21 cellular contexts compared by ENCODE assay signal in the genomic region with DNA sequence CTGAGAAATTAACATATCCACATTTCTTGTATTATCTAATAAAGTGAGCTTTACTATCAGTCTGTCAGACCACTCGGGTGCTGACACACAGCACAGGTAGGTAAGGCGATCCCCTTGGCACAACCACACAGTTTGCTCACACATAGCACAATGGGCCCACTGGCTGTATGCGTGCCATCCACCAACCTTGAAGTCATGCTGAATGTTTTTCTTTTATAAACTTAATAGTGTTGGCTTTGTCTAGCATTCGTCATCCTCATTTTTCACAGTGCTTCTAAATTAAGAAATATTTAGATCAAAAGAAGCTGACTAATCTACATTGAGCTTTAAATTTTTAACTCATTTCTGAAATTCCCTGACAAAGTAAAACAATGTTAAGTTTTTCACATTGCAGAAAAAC. TPM values are rescaled to one million over a fixed set of nuclear protein-coding genes. Genes with fewer than 3 reads are reported as not detected.
DNase-seq lines count a peak whose midpoint lies in the region; ATAC-seq and TF ChIP-seq lines count a peak whose summit lies in the region.
"Had no signal": no experiment of that assay in that cellular context is flagged by ENCODE, and none has a peak within 500 bp of the region (broad histone marks: within the 10 kb centered on the region; RNA-seq: fewer than 3 reads in every experiment).

No MANE protein-coding gene starts in this region.

- H3K9me3 ChIP-seq in thyroid gland, result no peaks in the 10 kb centered on the region
- H3K9me3 ChIP-seq: gastroesophageal sphincter had no signal

- intact Hi-C loops in thyroid gland (cut with DNase I), result loop anchor here (5.0 to 10.0 kb wide), 2 partner anchors 99 to 291 kb away; no protein-coding TSS in a partner anchor

- no peaks in the 10 kb centered on the region for H3K36me3 ChIP-seq in thyroid gland
- H3K36me3 ChIP-seq: brain microvascular endothelial cell, gastroesophageal sphincter had no signal

- H3K27ac Mint-ChIP-seq in activated naive CD8-positive, alpha-beta T cell treated with anti-CD3 and anti-CD28 coated beads, Interleukin-2, amount 50 U/mL, for 24 hours, result no peak overlapping the region
- H3K27ac Mint-ChIP-seq: activated naive CD4-positive, alpha-beta T cell treated with anti-CD3 and anti-CD28 coated beads, Interleukin-2, amount 50 U/mL, for 24 hours; CD4-positive, alpha-beta memory T cell had no signal

- no peak overlapping the region for H3K27ac ChIP-seq in thyroid gland
- H3K27ac ChIP-seq: brain microvascular endothelial cell, gastroesophageal sphincter had no signal

- TF ChIP-seq CTCF in fibroblast of the aortic adventitia (IDR thresholded peaks at IDR 0.05; ENCODE audit: insufficient read depth, low read length), result no peak
- TF ChIP-seq CTCF in thyroid gland (IDR thresholded peaks at IDR 0.05), result no peak

- H3K4me3 ChIP-seq in fibroblast of the aortic adventitia (ENCODE audit: low read depth, low read length) (no peak overlapping the region), thyroid gland (replicated peaks in 1 of 3) (no peak overlapping the region)
- H3K4me3 ChIP-seq: gastroesophageal sphincter, lung had no signal

- H3K4me3 Mint-ChIP-seq in activated naive CD8-positive, alpha-beta T cell treated with anti-CD3 and anti-CD28 coated beads, Interleukin-2, amount 50 U/mL, for 24 hours, result no peak overlapping the region
- H3K4me3 Mint-ChIP-seq: activated naive CD4-positive, alpha-beta T cell treated with anti-CD3 and anti-CD28 coated beads, Interleukin-2, amount 50 U/mL, for 24 hours had no signal

- H3K27me3 Mint-ChIP-seq in activated naive CD8-positive, alpha-beta T cell treated with anti-CD3 and anti-CD28 coated beads, Interleukin-2, amount 50 U/mL, for 24 hours, result no peaks in the 10 kb centered on the region

- H3K27me3 ChIP-seq in thyroid gland, result no peaks in the 10 kb centered on the region
- H3K27me3 ChIP-seq: brain microvascular endothelial cell, gastroesophageal sphincter had no signal

- no peaks in the 10 kb centered on the region for H3K9me3 Mint-ChIP-seq in activated naive CD8-positive, alpha-beta T cell treated with anti-CD3 and anti-CD28 coated beads, Interleukin-2, amount 50 U/mL, for 24 hours
- H3K9me3 Mint-ChIP-seq: activated naive CD4-positive, alpha-beta T cell treated with anti-CD3 and anti-CD28 coated beads, Interleukin-2, amount 50 U/mL, for 24 hours had no signal

- peaks cover 3% of the 10 kb centered on the region for H3K4me1 Mint-ChIP-seq in activated naive CD8-positive, alpha-beta T cell treated with anti-CD3 and anti-CD28 coated beads, Interleukin-2, amount 50 U/mL, for 24 hours
- H3K4me1 Mint-ChIP-seq: activated naive CD4-positive, alpha-beta T cell treated with anti-CD3 and anti-CD28 coated beads, Interleukin-2, amount 50 U/mL, for 24 hours; CD4-positive, alpha-beta memory T cell had no signal

- H3K4me1 ChIP-seq in thyroid gland, result no peaks in the 10 kb centered on the region

- no peaks in the 10 kb centered on the region for H3K36me3 Mint-ChIP-seq in activated naive CD8-positive, alpha-beta T cell treated with anti-CD3 and anti-CD28 coated beads, Interleukin-2, amount 50 U/mL, for 24 hours (ENCODE audit: low read depth)
- H3K36me3 Mint-ChIP-seq: activated naive CD4-positive, alpha-beta T cell treated with anti-CD3 and anti-CD28 coated beads, Interleukin-2, amount 50 U/mL, for 24 hours; CD4-positive, alpha-beta memory T cell had no signal

- DNase-seq in AG08395 (ENCODE audit: low spot score) (peak; percentile 4), HPDE6-E6E7 (ENCODE audit: extremely low spot score) (peak; percentile 15), amniotic stem cell (lab: John Stamatoyannopoulos, UW) (peak; percentile 26), fibroblast of the aortic adventitia (ENCODE audit: low read depth) (peak; percentile 63), thyroid gland (no peak)
- DNase-seq in stimulated activated naive CD4-positive, alpha-beta T cell treated with Interleukin-2 at 50 U/mL for 16 hours (lab: John Stamatoyannopoulos, UW), result no peak
- DNase-seq in activated naive CD8-positive, alpha-beta T cell treated with anti-CD3 and anti-CD28 coated beads, Interleukin-2, amount 50 U/mL, for 24 hours, result no peak
- DNase-seq: activated CD4-positive, alpha-beta T cell treated with anti-CD3 and anti-CD28 coated beads for 1 hour; activated CD8-positive, alpha-beta memory T cell treated with anti-CD3 and anti-CD28 coated beads for 24 hours; brain microvascular endothelial cell; CD4-positive, alpha-beta memory T cell; cortex of kidney; H7; islet precursor cell; NCI-H1092; NCI-H2081; stimulated activated CD4-positive, alpha-beta T cell treated with anti-CD3 and anti-CD28 coated beads, Interleukin-4, amount 100 ng/mL, for 4 hours had no signal

- WGBS in thyroid gland, 2 donors, result 84 to 85% methylated on average over 4 of the region's 4 CpGs

- no peak for TF ChIP-seq POLR2A in thyroid gland (IDR thresholded peaks at IDR 0.05)

- ATAC-seq in HG03045 (IDR thresholded peaks at IDR 0.05; ENCODE audit: unreplicated experiment), result no peak
- no peak for ATAC-seq in activated naive CD8-positive, alpha-beta T cell treated with anti-CD3 and anti-CD28 coated beads, Interleukin-2, amount 50 U/mL, for 24 hours
- ATAC-seq: gastroesophageal sphincter had no signal

RNA-seq across cellular contexts. Expression of gene PAPOLG, which starts 50.0 kb away (rescaled TPM):
- 13.2 and 18.9 TPM in 2 replicates for total RNA-seq in fibroblast of the aortic adventitia (ENCODE audit: low replicate concordance)
- 10 to 100 TPM; 37.4 to 63.2 (median 41.4) TPM for total RNA-seq in thyroid gland

Comparison
In these comparisons a context has a peak if more than half of its experiments do, and no peak if none do; other contexts are left out.
1. DNase-seq: peak in AG08395 (single experiment), HPDE6-E6E7 (single experiment), amniotic stem cell (single experiment) and fibroblast of the aortic adventitia (single experiment); none in thyroid gland (0 of 2), stimulated activated naive CD4-positive, alpha-beta T cell treated with Interleukin-2 at 50 U/mL for 16 hours (single experiment) and activated naive CD8-positive, alpha-beta T cell treated with anti-CD3 and anti-CD28 coated beads, Interleukin-2, amount 50 U/mL, for 24 hours (single experiment).